ENCODE assay signal across 1 cellular context in genomic region chrX:10545882-10546281, GRCh38.
TF ChIP-seq lines count a peak whose summit lies in the region.

No MANE protein-coding gene starts in this region.

TF ChIP-seq in HCT116, 20 proteins besides CTCF, POLR2A, EP300 and RAD21 (continued from another document):
- no peak for TF ChIP-seq TCF7L2 (IDR thresholded peaks at IDR 0.05; ENCODE audit: borderline replicate concordance, extremely low read depth, insufficient read depth, insufficient read length)
- TF ChIP-seq ZBTB33 (IDR thresholded peaks at IDR 0.05; ENCODE audit: extremely low read depth, insufficient replicate concordance, low read length): no peak
- TF ChIP-seq JUND (IDR thresholded peaks at IDR 0.05): no peak
- no peak for TF ChIP-seq FOSL1 (IDR thresholded peaks at IDR 0.05; ENCODE audit: low read depth)
- no peak for TF ChIP-seq POLR2AphosphoS5 (IDR thresholded peaks at IDR 0.05; ENCODE audit: low read depth, low read length)
- no peak for TF ChIP-seq SIN3A (IDR thresholded peaks at IDR 0.05; ENCODE audit: low read depth)
- no peak for TF ChIP-seq ATF3 (IDR thresholded peaks at IDR 0.05)
- TF ChIP-seq ELF1 (IDR thresholded peaks at IDR 0.05; ENCODE audit: borderline replicate concordance, low read depth): no peak
- TF ChIP-seq MAX (IDR thresholded peaks at IDR 0.05): no peak
- no peak for TF ChIP-seq YY1 (IDR thresholded peaks at IDR 0.05; ENCODE audit: extremely low read depth, insufficient replicate concordance, low read depth, low read length)
